Comparison of ENCODE assay signal across 12 cellular contexts in the genomic region with DNA sequence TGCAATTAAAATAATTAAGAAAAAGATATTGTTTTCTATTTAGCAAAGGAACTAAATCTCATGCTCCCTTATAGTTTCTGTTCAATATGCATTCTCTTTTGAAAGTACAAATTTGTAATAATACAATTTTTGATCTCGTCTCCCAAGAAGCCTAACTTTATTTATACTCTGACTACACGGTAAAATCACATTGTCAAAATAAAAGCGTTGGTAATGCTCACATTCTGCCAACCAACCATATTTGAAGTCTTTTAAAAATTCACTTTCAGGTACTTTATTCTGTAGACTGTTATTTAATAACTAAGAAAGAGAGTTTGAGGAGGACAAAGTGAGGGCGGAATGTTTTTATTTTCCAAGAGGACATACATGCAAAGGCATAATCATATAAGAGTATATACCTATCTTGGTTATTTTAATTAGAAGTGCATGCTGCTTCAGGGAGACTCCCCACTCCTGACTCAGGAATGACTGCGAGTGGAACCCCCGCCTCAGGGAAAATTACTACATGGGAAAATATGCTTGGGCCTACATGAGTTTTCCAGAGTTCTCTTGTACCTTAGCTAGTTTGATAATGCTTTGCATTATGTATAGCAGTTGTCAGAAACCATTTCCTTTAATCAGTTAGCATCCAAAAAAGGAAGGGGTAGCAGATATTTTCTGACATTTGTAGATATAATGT. TPM values are rescaled to one million over a fixed set of nuclear protein-coding genes. Genes with fewer than 3 reads are reported as not detected.
DNase-seq lines count a peak whose midpoint lies in the region; ATAC-seq, FAIRE-seq and TF ChIP-seq lines count a peak whose summit lies in the region.
"Had no signal": no experiment of that assay in that cellular context is flagged by ENCODE, and none has a peak within 500 bp of the region (broad histone marks: within the 10 kb centered on the region; RNA-seq: fewer than 3 reads in every experiment).

No MANE protein-coding gene starts in this region.

- H3K9me3 ChIP-seq in DOHH2 (ENCODE audit: control insufficient read depth, insufficient read depth, low read length) (no peaks in the 10 kb centered on the region), K562 (replicated peaks; ENCODE audit: control insufficient read depth, insufficient read depth, low read depth, low read length) (no peaks in the 10 kb centered on the region), osteoblast (ENCODE audit: low read depth, low read length) (no peaks in the 10 kb centered on the region)
- H3K9me3 ChIP-seq: gastroesophageal sphincter had no signal

- CTCF ChIA-PET in K562 (lab: Yijun Ruan, JAX; ENCODE audit: low intra/inter-chr PET ratio): no interaction called here

- H3K4me3 ChIP-seq in DOHH2 (ENCODE audit: low read length) (peak overlapping the region; percentile 45), K562 (no peak overlapping the region), osteoblast (ENCODE audit: insufficient read depth, low read length) (no peak overlapping the region)
- H3K4me3 ChIP-seq: gastroesophageal sphincter, lung had no signal

- peaks cover 94% of the 10 kb centered on the region for H3K4me1 ChIP-seq in DOHH2 (ENCODE audit: control insufficient read depth, low read length)
- peaks cover 7 to 33% of the 10 kb centered on the region in 2 experiments; a peak in 4 of 5 replicates for H3K4me1 ChIP-seq in K562 (replicated peaks in 1 of 2; ENCODE audit: control insufficient read depth in 2 of 2, insufficient read depth in 2 of 2, low read length in 2 of 2)
- peaks cover 49% of the 10 kb centered on the region for H3K4me1 ChIP-seq in osteoblast (ENCODE audit: insufficient read depth, low read length)

- no peaks in the 10 kb centered on the region for H3K9me1 ChIP-seq in K562 (ENCODE audit: control insufficient read depth, insufficient read depth, low read length)

- TF ChIP-seq CTCF in DOHH2 (IDR thresholded peaks at IDR 0.05; ENCODE audit: low read depth, low read length, poor library complexity, severe bottlenecking): no peak
- TF ChIP-seq CTCF in K562 (IDR thresholded peaks at IDR 0.05 in 2 of 3, conservative IDR thresholded peaks at IDR 0.05 in 1 of 3; ENCODE audit: insufficient read depth in 2 of 3, low read depth in 1 of 3, low read length in 3 of 3): no peak
- TF ChIP-seq CTCF in osteoblast (IDR thresholded peaks at IDR 0.05; ENCODE audit: extremely low read depth, low read depth, low read length): no peak

- 52% methylated on average over 6 of the region's 6 CpGs for WGBS in K562 (ENCODE audit: insufficient coverage, low coverage, missing lambda C conversion rate)

- H3K27me3 ChIP-seq in DOHH2 (ENCODE audit: control insufficient read depth, low read length) (no peaks in the 10 kb centered on the region), K562 (ENCODE audit: control insufficient read depth in 2 of 2, insufficient read depth in 2 of 2, low read length in 2 of 2) (no peaks in the 10 kb centered on the region), osteoblast (ENCODE audit: insufficient read depth, low read length) (no peaks in the 10 kb centered on the region)
- H3K27me3 ChIP-seq: gastroesophageal sphincter had no signal

- POLR2A ChIA-PET in K562 (lab: Yijun Ruan, JAX): interaction anchor here (0.7 to 1.9 kb wide), 4 partner anchors 9 to 142 kb away, joined by 3 to 4 read pairs (median 3); no protein-coding TSS in a partner anchor

- DNase-seq in M059J (ENCODE audit: low read depth) (peak; percentile 56), K562 (ENCODE audit: extremely low read depth in 1 of 4, low spot score in 3 of 4) (no peak), osteoblast (ENCODE audit: insufficient read length, low spot score, missing footprints) (no peak), GOT3 (lab: John Stamatoyannopoulos, UW) (no peak), DMS 273 (lab: John Stamatoyannopoulos, UW; ENCODE audit: unreplicated experiment) (no peak), NCI-H1105 (lab: John Stamatoyannopoulos, UW) (no peak)
- DNase-seq: NCI-H1417 treated with DMSO at 0.1 percent for 48 hours had no signal

- H2AFZ ChIP-seq in K562 (ENCODE audit: low read depth, low read length) (no peak overlapping the region), osteoblast (ENCODE audit: low read length) (no peak overlapping the region)

- in situ Hi-C loops in K562 (cut with MboI): no loop called here

- TF ChIP-seq RAD21 in K562 (CRISPR knock-in tag; conservative IDR thresholded peaks at IDR 0.05 in 1 of 2, IDR thresholded peaks at IDR 0.05 in 1 of 2): no peak

- intact Hi-C loops in K562 (cut with micrococcal nuclease): no loop called here

- H3K9me2 ChIP-seq in DOHH2 (replicated peaks; ENCODE audit: control insufficient read depth, low read length): no peaks in the 10 kb centered on the region

- peaks cover 35% of the 10 kb centered on the region for H3F3A ChIP-seq in DOHH2 (ENCODE audit: control insufficient read depth, insufficient read depth)

- H4K20me1 ChIP-seq in DOHH2 (ENCODE audit: control insufficient read depth, insufficient read depth, low read depth, low read length) (peaks cover 59% of the 10 kb centered on the region), K562 (replicated peaks; ENCODE audit: control insufficient read depth, insufficient read depth, low read length) (peaks cover 43% of the 10 kb centered on the region), osteoblast (ENCODE audit: insufficient read depth, low read length) (peaks cover 64% of the 10 kb centered on the region)

- H3K36me3 ChIP-seq in DOHH2 (ENCODE audit: control insufficient read depth, low read length): peaks cover 50% of the 10 kb centered on the region
- H3K36me3 ChIP-seq in K562 (ENCODE audit: control insufficient read depth, insufficient read depth, low read length): peaks cover 47% of the 10 kb centered on the region; the same call in 2 of the 3 replicates
- no peaks in the 10 kb centered on the region for H3K36me3 ChIP-seq in osteoblast (ENCODE audit: insufficient read depth, low read length)
- H3K36me3 ChIP-seq: gastroesophageal sphincter had no signal

- H3K27ac ChIP-seq in DOHH2 (ENCODE audit: low read depth, low read length): peak overlapping the region; percentile 1; the same call in 1 of the 2 replicates
- peak overlapping the region; percentile 13; the same call in 1 of the 3 replicates for H3K27ac ChIP-seq in K562 (ENCODE audit: extremely low read depth, low read depth, low read length)
- peak overlapping the region; percentile 36 for H3K27ac ChIP-seq in osteoblast (ENCODE audit: low read depth, low read length)

- no peak for FAIRE-seq in K562 (lab: Jason Lieb, UNC)
- FAIRE-seq: urothelium cell line had no signal

- no peak for TF ChIP-seq POLR2A in K562 (conservative IDR thresholded peaks at IDR 0.05)

- H3K9ac ChIP-seq in K562 (ENCODE audit: insufficient read depth in 1 of 2, low read depth in 2 of 2, low read length in 2 of 2): no peak overlapping the region

- H3K4me2 ChIP-seq in DOHH2 (ENCODE audit: low read length) (peak overlapping the region; percentile 59), K562 (ENCODE audit: insufficient read depth, low read length) (no peak overlapping the region), osteoblast (ENCODE audit: insufficient read depth, low read length) (peak overlapping the region; percentile 36)

- no TSS peak for BruUV-seq in K562 (replicated peaks; lab: Mats Ljungman, UMichigan)

- no peak for TF ChIP-seq EP300 in K562 (IDR thresholded peaks at IDR 0.05; ENCODE audit: low read length)

- ATAC-seq in K562 (no peak), GM21576 (IDR thresholded peaks at IDR 0.05; ENCODE audit: unreplicated experiment) (no peak)
- ATAC-seq: gastroesophageal sphincter had no signal

- peaks cover 97% of the 10 kb centered on the region for H3K79me2 ChIP-seq in DOHH2 (ENCODE audit: control insufficient read depth, low read length)
- peaks cover 97% of the 10 kb centered on the region for H3K79me2 ChIP-seq in K562 (ENCODE audit: control insufficient read depth, insufficient read depth, low read length)
- peaks cover 96% of the 10 kb centered on the region for H3K79me2 ChIP-seq in osteoblast (ENCODE audit: insufficient read depth, low read length)

TF ChIP-seq in K562, 482 proteins besides CTCF, POLR2A, EP300 and RAD21 (continues in another document):
- TF ChIP-seq MYNN (IDR thresholded peaks at IDR 0.05) (peak; percentile 97), MYNN (CRISPR knock-in tag; IDR thresholded peaks at IDR 0.05) (no peak), TOE1 (IDR thresholded peaks at IDR 0.05; ENCODE audit: borderline replicate concordance) (no peak), TOE1 (CRISPR knock-in tag; IDR thresholded peaks at IDR 0.05; ENCODE audit: borderline replicate concordance, low read depth) (no peak)

RNA-seq across cellular contexts. Expression of a gene that starts 19.3 kb away (rescaled TPM):
- 187 and 201 TPM in 2 replicates for total RNA-seq in M059J (2014; rRNA removed; shearing (Covaris generic))
- total RNA-seq in K562 (2011; cell fraction: chromatin; rRNA removed; ENCODE audit: low replicate concordance): 337 and 524 TPM in 2 replicates
- total RNA-seq in K562 (2011; cell fraction: nucleolus; rRNA removed): 154 and 188 TPM in 2 replicates
- total RNA-seq in K562 (2011; cell fraction: nucleoplasm; rRNA removed): 277 and 417 TPM in 2 replicates
- total RNA-seq in K562 (2014; rRNA removed): 240 and 243 TPM in 2 replicates
- 220 and 241 TPM in 2 replicates for total RNA-seq in K562 (2014; rRNA removed; fragmentation: Illumina TruSeq; extraction: Trizol)
- total RNA-seq in K562 (2015; rRNA removed; fragmentation: Illumina TruSeq; extraction: Trizol): 220 and 243 TPM in 2 replicates
- 217 and 231 TPM in 2 replicates for total RNA-seq in K562 (2021)
- 116 and 133 TPM in 2 replicates for polyA plus RNA-seq in K562 (2011; rRNA removed)
- 101 and 150 TPM in 2 replicates for polyA plus RNA-seq in K562 (2011; cell fraction: cytosol; rRNA removed)
- polyA plus RNA-seq in K562 (2011; cell fraction: nucleus; rRNA removed): 108 and 135 TPM in 2 replicates
- polyA plus RNA-seq in K562 (2012): 74.4 and 91.9 TPM in 2 replicates
- 202 and 221 TPM in 2 replicates for polyA plus RNA-seq in K562 (2014; fragmentation: Illumina TruSeq; extraction: Trizol)
- 10 to 100 TPM; 70.3 to 87.3 TPM for polyA plus RNA-seq in K562 (2014; fragmentation: Nextera tagmentation; extraction: Ambion mirVana)
- 104 and 107 TPM in 2 replicates for polyA plus RNA-seq in K562 (2014; rRNA removed)
- polyA minus RNA-seq in K562 (2011; rRNA and poly(A)+ RNA removed): 431 and 448 TPM in 2 replicates
- polyA minus RNA-seq in K562 (2011; cell fraction: cytosol; rRNA and poly(A)+ RNA removed): 216 and 268 TPM in 2 replicates
- polyA minus RNA-seq in K562 (2011; cell fraction: nucleus; rRNA and poly(A)+ RNA removed): 326 and 485 TPM in 2 replicates
- 483 and 545 TPM in 2 replicates for total RNA-seq in osteoblast
